Comparison of ENCODE assay signal across 1 cellular context in genomic region chr1:6603851-6604558, GRCh38.
A peak's percentile ranks its signal among the peaks of the same experiment; 100 is the strongest.
TF ChIP-seq lines count a peak whose summit lies in the region.

No MANE protein-coding gene starts in this region.

TF ChIP-seq in HepG2, 621 proteins besides CTCF, POLR2A, EP300 and RAD21 (continued from another document and continues in another):
- TF ChIP-seq, protein P1, sequence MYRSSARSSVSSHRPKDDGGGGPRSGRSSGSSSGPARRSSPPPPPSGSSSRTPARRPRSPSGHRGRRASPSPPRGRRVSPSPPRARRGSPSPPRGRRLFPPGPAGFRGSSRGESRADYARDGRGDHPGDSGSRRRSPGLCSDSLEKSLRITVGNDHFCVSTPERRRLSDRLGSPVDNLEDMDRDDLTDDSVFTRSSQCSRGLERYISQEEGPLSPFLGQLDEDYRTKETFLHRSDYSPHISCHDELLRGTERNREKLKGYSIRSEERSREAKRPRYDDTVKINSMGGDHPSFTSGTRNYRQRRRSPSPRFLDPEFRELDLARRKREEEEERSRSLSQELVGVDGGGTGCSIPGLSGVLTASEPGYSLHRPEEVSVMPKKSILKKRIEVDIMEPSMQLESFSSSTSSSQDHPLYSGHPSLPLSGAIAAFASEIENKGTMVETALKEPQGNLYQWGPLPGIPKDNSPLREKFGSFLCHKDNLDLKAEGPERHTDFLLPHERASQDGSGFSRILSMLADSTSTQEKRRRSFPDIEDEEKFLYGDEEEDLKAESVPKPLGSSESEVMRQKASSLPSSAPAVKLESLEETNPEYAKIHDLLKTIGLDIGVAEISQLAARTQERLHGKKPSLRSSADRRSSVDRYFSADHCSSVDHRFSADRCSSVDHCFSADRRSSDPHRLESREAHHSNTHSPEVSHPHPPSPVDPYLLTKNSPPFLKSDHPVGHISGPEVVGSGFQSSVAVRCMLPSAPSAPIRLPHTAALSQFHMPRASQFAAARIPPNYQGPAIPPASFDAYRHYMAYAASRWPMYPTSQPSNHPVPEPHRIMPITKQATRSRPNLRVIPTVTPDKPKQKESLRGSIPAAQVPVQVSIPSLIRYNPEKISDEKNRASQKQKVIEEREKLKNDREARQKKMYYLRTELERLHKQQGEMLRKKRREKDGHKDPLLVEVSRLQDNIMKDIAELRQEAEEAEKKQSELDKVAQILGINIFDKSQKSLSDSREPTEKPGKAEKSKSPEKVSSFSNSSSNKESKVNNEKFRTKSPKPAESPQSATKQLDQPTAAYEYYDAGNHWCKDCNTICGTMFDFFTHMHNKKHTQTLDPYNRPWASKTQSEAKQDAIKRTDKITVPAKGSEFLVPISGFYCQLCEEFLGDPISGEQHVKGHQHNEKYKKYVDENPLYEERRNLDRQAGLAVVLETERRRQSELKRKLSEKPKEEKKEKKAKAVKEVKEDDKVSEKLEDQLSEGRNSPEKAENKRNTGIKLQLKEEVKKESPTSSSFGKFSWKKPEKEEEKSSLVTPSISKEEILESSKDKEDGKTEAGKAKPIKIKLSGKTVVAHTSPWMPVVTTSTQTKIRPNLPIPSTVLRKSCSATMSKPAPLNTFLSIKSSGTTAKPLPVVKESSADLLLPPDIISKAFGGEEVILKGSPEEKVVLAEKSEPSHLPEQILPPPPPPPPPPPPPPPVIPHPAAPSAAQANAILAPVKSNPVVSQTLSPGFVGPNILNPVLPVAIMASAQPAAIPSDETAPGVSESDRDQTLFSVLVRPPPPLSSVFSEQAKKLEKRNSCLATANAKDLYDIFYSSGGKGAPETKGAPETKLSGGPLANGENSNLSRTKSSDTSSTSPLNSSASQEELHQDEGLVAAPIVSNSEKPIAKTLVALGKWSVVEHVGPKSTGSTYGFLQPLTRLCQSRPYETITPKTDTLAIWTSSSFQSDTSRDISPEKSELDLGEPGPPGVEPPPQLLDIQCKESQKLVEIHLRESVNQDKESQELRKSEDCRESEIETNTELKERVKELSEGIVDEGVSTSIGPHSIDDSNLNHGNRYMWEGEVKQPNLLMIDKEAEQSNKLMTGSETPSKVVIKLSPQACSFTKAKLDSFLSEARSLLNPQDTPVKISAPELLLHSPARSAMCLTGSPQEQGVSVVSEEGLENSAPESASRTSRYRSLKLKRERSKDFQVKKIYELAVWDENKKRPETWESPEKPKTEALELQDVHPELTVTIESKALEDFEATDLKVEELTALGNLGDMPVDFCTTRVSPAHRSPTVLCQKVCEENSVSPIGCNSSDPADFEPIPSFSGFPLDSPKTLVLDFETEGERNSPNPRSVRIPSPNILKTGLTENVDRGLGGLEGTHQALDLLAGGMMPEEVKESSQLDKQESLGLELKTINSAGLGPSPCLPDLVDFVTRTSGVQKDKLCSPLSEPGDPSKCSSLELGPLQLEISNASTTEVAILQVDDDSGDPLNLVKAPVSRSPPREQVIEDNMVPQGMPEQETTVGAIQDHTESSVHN (CRISPR knock-in tag; IDR thresholded peaks at IDR 0.05): no peak
- TF ChIP-seq TGIF2 (CRISPR knock-in tag; IDR thresholded peaks at IDR 0.05) (peak; percentile 69; the same call in 1 of the 2 replicates), NFIC (IDR thresholded peaks at IDR 0.05; ENCODE audit: low read length) (0 out of 2 replicates have a peak, but pooled peaks have one; percentile 31), RFXANK (CRISPR knock-in tag; IDR thresholded peaks at IDR 0.05) (0 out of 2 replicates have a peak, but pooled peaks have one; percentile 28), ZNF713 (CRISPR knock-in tag; IDR thresholded peaks at IDR 0.05) (no peak), ZNF546 (CRISPR knock-in tag; conservative IDR thresholded peaks at IDR 0.05) (0 out of 2 replicates have a peak, but pooled peaks have one; percentile 56), KDM2A (CRISPR knock-in tag; IDR thresholded peaks at IDR 0.05; ENCODE audit: borderline replicate concordance, low read depth) (peak; percentile 76), ZFP62 (CRISPR knock-in tag; IDR thresholded peaks at IDR 0.05) (no peak), RARG (CRISPR knock-in tag; IDR thresholded peaks at IDR 0.05; ENCODE audit: low read depth) (no peak), POLR2G (IDR thresholded peaks at IDR 0.05; ENCODE audit: low read depth, low read length) (peak; percentile 88), HOXA5 (CRISPR knock-in tag; IDR thresholded peaks at IDR 0.05) (no peak), ZNF207 (IDR thresholded peaks at IDR 0.05; ENCODE audit: borderline replicate concordance) (no peak), ZIK1 (CRISPR knock-in tag; IDR thresholded peaks at IDR 0.05; ENCODE audit: borderline replicate concordance, low read depth) (no peak), ZNF629 (CRISPR knock-in tag; conservative IDR thresholded peaks at IDR 0.05) (no peak), IKZF4 (CRISPR knock-in tag; IDR thresholded peaks at IDR 0.05; ENCODE audit: borderline replicate concordance, low read depth, not compliant biosample characterization) (no peak), CBX2 (IDR thresholded peaks at IDR 0.05; ENCODE audit: low read depth, low read length) (no peak), CBX2 (CRISPR knock-in tag; IDR thresholded peaks at IDR 0.05; ENCODE audit: low read depth) (no peak), SALL1 (CRISPR knock-in tag; IDR thresholded peaks at IDR 0.05) (peak; percentile 83), ZNF264 (CRISPR knock-in tag; IDR thresholded peaks at IDR 0.05) (peak; percentile 38; the same call in 1 of the 2 replicates), IRX3 (CRISPR knock-in tag; IDR thresholded peaks at IDR 0.05; ENCODE audit: borderline replicate concordance, low read depth) (no peak), ZNF432 (CRISPR knock-in tag; IDR thresholded peaks at IDR 0.05; ENCODE audit: borderline replicate concordance) (no peak), ELF4 (CRISPR knock-in tag; IDR thresholded peaks at IDR 0.05; ENCODE audit: borderline replicate concordance) (peak; percentile 74; the same call in 1 of the 2 replicates), ARID3A (IDR thresholded peaks at IDR 0.05; ENCODE audit: low read depth, low read length) (peak; percentile 99), ZNF605 (CRISPR knock-in tag; IDR thresholded peaks at IDR 0.05) (peak; percentile 81), TOPORS (CRISPR knock-in tag; IDR thresholded peaks at IDR 0.05) (0 out of 2 replicates have a peak, but pooled peaks have one; percentile 22), GLI4 (CRISPR knock-in tag; IDR thresholded peaks at IDR 0.05; ENCODE audit: borderline replicate concordance) (no peak), SIN3A (IDR thresholded peaks at IDR 0.05; ENCODE audit: borderline replicate concordance, low read depth, low read length) (0 out of 2 replicates have a peak, but pooled peaks have one; percentile 30), NFAT5 (CRISPR knock-in tag; IDR thresholded peaks at IDR 0.05) (no peak), SYNCRIP (IDR thresholded peaks at IDR 0.05; ENCODE audit: insufficient read depth, low read depth, low read length) (no peak), SETDB1 (CRISPR knock-in tag; IDR thresholded peaks at IDR 0.05; ENCODE audit: borderline replicate concordance) (no peak), MYNN (CRISPR knock-in tag; IDR thresholded peaks at IDR 0.05; ENCODE audit: low read depth) (no peak)
- TF ChIP-seq, protein P2, sequence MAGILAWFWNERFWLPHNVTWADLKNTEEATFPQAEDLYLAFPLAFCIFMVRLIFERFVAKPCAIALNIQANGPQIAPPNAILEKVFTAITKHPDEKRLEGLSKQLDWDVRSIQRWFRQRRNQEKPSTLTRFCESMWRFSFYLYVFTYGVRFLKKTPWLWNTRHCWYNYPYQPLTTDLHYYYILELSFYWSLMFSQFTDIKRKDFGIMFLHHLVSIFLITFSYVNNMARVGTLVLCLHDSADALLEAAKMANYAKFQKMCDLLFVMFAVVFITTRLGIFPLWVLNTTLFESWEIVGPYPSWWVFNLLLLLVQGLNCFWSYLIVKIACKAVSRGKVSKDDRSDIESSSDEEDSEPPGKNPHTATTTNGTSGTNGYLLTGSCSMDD (CRISPR knock-in tag; IDR thresholded peaks at IDR 0.05): no peak
- TF ChIP-seq, protein P3, sequence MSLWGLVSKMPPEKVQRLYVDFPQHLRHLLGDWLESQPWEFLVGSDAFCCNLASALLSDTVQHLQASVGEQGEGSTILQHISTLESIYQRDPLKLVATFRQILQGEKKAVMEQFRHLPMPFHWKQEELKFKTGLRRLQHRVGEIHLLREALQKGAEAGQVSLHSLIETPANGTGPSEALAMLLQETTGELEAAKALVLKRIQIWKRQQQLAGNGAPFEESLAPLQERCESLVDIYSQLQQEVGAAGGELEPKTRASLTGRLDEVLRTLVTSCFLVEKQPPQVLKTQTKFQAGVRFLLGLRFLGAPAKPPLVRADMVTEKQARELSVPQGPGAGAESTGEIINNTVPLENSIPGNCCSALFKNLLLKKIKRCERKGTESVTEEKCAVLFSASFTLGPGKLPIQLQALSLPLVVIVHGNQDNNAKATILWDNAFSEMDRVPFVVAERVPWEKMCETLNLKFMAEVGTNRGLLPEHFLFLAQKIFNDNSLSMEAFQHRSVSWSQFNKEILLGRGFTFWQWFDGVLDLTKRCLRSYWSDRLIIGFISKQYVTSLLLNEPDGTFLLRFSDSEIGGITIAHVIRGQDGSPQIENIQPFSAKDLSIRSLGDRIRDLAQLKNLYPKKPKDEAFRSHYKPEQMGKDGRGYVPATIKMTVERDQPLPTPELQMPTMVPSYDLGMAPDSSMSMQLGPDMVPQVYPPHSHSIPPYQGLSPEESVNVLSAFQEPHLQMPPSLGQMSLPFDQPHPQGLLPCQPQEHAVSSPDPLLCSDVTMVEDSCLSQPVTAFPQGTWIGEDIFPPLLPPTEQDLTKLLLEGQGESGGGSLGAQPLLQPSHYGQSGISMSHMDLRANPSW (CRISPR knock-in tag; IDR thresholded peaks at IDR 0.05; ENCODE audit: borderline replicate concordance): peak; percentile 1; the same call in 1 of the 2 replicates
- TF ChIP-seq, protein P4, sequence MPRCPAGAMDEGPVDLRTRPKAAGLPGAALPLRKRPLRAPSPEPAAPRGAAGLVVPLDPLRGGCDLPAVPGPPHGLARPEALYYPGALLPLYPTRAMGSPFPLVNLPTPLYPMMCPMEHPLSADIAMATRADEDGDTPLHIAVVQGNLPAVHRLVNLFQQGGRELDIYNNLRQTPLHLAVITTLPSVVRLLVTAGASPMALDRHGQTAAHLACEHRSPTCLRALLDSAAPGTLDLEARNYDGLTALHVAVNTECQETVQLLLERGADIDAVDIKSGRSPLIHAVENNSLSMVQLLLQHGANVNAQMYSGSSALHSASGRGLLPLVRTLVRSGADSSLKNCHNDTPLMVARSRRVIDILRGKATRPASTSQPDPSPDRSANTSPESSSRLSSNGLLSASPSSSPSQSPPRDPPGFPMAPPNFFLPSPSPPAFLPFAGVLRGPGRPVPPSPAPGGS (CRISPR knock-in tag; IDR thresholded peaks at IDR 0.05): no peak
